In the genomic region with DNA sequence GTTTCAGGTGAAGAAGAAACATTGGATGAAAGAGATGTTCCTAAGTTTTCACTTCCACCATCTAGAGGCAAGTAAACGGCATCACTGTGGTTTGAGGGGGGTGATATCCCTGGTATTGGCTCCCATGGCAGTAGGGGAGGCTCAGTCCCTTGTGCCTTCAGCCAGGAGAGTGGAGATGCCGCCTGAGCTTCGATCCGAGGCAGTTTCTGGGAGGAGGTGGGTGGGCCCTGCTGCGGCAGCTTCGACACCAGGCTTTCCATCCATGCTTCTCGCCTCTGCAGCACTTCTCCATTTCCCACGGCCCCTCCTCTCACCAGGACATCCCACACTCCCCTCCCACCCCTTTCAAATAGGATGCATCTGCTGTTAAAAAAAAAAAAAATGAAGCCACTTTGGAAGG, we compare ENCODE assay signal across 18 cellular contexts.
DNase-seq lines count a peak whose midpoint lies in the region; ATAC-seq and TF ChIP-seq lines count a peak whose summit lies in the region.
"Had no signal": no experiment of that assay in that cellular context is flagged by ENCODE, and none has a peak within 500 bp of the region (broad histone marks: within the 10 kb centered on the region; RNA-seq: fewer than 3 reads in every experiment).

No MANE protein-coding gene starts in this region.

- no peak overlapping the region for H2AK5ac ChIP-seq in mesenchymal stem cell (ENCODE audit: low read length, severe bottlenecking)

- H3K4me1 ChIP-seq in BLaER1: peaks cover 44% of the 10 kb centered on the region
- no peaks in the 10 kb centered on the region for H3K4me1 ChIP-seq in Peyer's patch
- peaks cover 13% of the 10 kb centered on the region for H3K4me1 ChIP-seq in mesenchymal stem cell (ENCODE audit: control insufficient read depth, insufficient read depth, low read depth, low read length)
- H3K4me1 ChIP-seq in Karpas-422 (ENCODE audit: low read length): no peaks in the 10 kb centered on the region

- H3K9me2 ChIP-seq in Karpas-422 (replicated peaks; ENCODE audit: insufficient read depth, low read length): no peaks in the 10 kb centered on the region

- H3K23ac ChIP-seq in mesenchymal stem cell (ENCODE audit: low read length in 2 of 2): no peak overlapping the region

- peak in 2 of 3 donors; percentile 6 to 30 for DNase-seq in Peyer's patch
- no peak for DNase-seq in mesenchymal stem cell
- peak; percentile 13 for DNase-seq in posterior vena cava (ENCODE audit: low spot score)
- DNase-seq in AG08396 (ENCODE audit: low spot score): no peak
- DNase-seq in NCI-H510A treated with DMSO at 0.1 percent for 48 hours (lab: John Stamatoyannopoulos, UW): no peak
- no peak for DNase-seq in Karpas-422
- DNase-seq: AML-193; CD8-positive, alpha-beta memory T cell; DND-41; GM23248; H7; NCI-H1105 treated with DMSO at 0.1 percent for 48 hours; NCI-H2029; NCI-H2227 treated with DMSO at 0.1 percent for 48 hours had no signal

- 84% methylated on average over 7 of the region's 8 CpGs for WGBS in mesenchymal stem cell

- H3K36me3 ChIP-seq in BLaER1: no peaks in the 10 kb centered on the region
- no peaks in the 10 kb centered on the region for H3K36me3 ChIP-seq in Peyer's patch
- no peaks in the 10 kb centered on the region for H3K36me3 ChIP-seq in mesenchymal stem cell (ENCODE audit: control insufficient read depth in 1 of 2, insufficient read depth in 2 of 2, low read depth in 1 of 2, low read length in 2 of 2)
- no peaks in the 10 kb centered on the region for H3K36me3 ChIP-seq in Karpas-422 (ENCODE audit: insufficient read depth, low read length)

- peak overlapping the region; percentile 88 for H3K4me2 ChIP-seq in BLaER1
- H3K4me2 ChIP-seq in mesenchymal stem cell (ENCODE audit: low read length, poor library complexity, severe bottlenecking): no peak overlapping the region
- H3K4me2 ChIP-seq in Karpas-422 (ENCODE audit: low read depth, low read length, poor library complexity, severe bottlenecking): no peak overlapping the region

- H3K27me3 ChIP-seq in BLaER1 (no peaks in the 10 kb centered on the region), Peyer's patch (no peaks in the 10 kb centered on the region), mesenchymal stem cell (ENCODE audit: control insufficient read depth in 1 of 2, insufficient read depth in 1 of 2, low read length in 2 of 2) (peaks cover 0 to 12% of the 10 kb centered on the region in 2 experiments), Karpas-422 (ENCODE audit: low read length) (no peaks in the 10 kb centered on the region)

- TF ChIP-seq CTCF in Peyer's patch (IDR thresholded peaks at IDR 0.05): no peak

- H2BK120ac ChIP-seq in mesenchymal stem cell (ENCODE audit: low read depth, low read length): no peak overlapping the region

- H3K4me3 ChIP-seq in BLaER1 (no peak overlapping the region), Peyer's patch (no peak overlapping the region), mesenchymal stem cell (ENCODE audit: insufficient read depth in 1 of 2, low read depth in 1 of 2, low read length in 2 of 2) (no peak overlapping the region), Karpas-422 (ENCODE audit: low read length) (no peak overlapping the region)
- H3K4me3 ChIP-seq: GM23248, K562 had no signal

- H3K9me3 ChIP-seq in BLaER1: no peaks in the 10 kb centered on the region
- no peaks in the 10 kb centered on the region for H3K9me3 ChIP-seq in Peyer's patch
- H3K9me3 ChIP-seq in mesenchymal stem cell (ENCODE audit: control insufficient read depth, low read length): peaks cover 7% of the 10 kb centered on the region
- no peaks in the 10 kb centered on the region for H3K9me3 ChIP-seq in Karpas-422 (ENCODE audit: low read length)

- no peak overlapping the region for H3K9ac ChIP-seq in BLaER1
- no peak overlapping the region for H3K9ac ChIP-seq in mesenchymal stem cell (ENCODE audit: low read length)
- H3K9ac ChIP-seq in Karpas-422 (ENCODE audit: low read length): no peak overlapping the region
- H3K9ac ChIP-seq: GM23248 had no signal

- H4K91ac ChIP-seq in mesenchymal stem cell (ENCODE audit: low read length): no peak overlapping the region

- H3K79me1 ChIP-seq in mesenchymal stem cell (replicated peaks; ENCODE audit: low read length, poor library complexity, severe bottlenecking): no peaks in the 10 kb centered on the region

- TF ChIP-seq POLR2A in Peyer's patch (IDR thresholded peaks at IDR 0.05): no peak

- no peak overlapping the region for H3K14ac ChIP-seq in mesenchymal stem cell (ENCODE audit: low read length in 2 of 2)

- H4K8ac ChIP-seq in mesenchymal stem cell (ENCODE audit: low read length): peak overlapping the region; percentile 35

- H2AFZ ChIP-seq in mesenchymal stem cell (ENCODE audit: low read depth, low read length): no peak overlapping the region
- no peak overlapping the region for H2AFZ ChIP-seq in Karpas-422 (ENCODE audit: low read length)
- H2AFZ ChIP-seq: GM23248 had no signal

- H4K20me1 ChIP-seq in BLaER1 (no peaks in the 10 kb centered on the region), Karpas-422 (ENCODE audit: insufficient read depth, low read depth, low read length) (no peaks in the 10 kb centered on the region)

- intact Hi-C loops in posterior vena cava (cut with DNase I): no loop called here

- H3K27ac ChIP-seq in BLaER1 (no peak overlapping the region), Peyer's patch (no peak overlapping the region), mesenchymal stem cell (ENCODE audit: low read length, poor library complexity, severe bottlenecking) (no peak overlapping the region), Karpas-422 (ENCODE audit: low read length) (no peak overlapping the region)
- H3K27ac ChIP-seq: GM23248, RWPE1 had no signal

- no peak overlapping the region for H2BK15ac ChIP-seq in mesenchymal stem cell (ENCODE audit: low read depth, poor library complexity, severe bottlenecking)

- peak overlapping the region in 1 of 2 experiments; percentile 93 for H2BK12ac ChIP-seq in mesenchymal stem cell (ENCODE audit: low read length in 2 of 2)

- H3K4ac ChIP-seq in mesenchymal stem cell (ENCODE audit: low read depth in 1 of 2, low read length in 2 of 2): peak overlapping the region in 1 of 2 experiments; percentile 69

- ATAC-seq in GM18502 (IDR thresholded peaks at IDR 0.05; ENCODE audit: poor library complexity, unreplicated experiment): no peak
- ATAC-seq: K562 had no signal

- no peak overlapping the region for H2BK5ac ChIP-seq in mesenchymal stem cell (ENCODE audit: low read depth, low read length, poor library complexity, severe bottlenecking)

- no peaks in the 10 kb centered on the region for H3K79me2 ChIP-seq in Karpas-422 (ENCODE audit: low read length)

- peak overlapping the region in 1 of 2 experiments; percentile 72 for H3K18ac ChIP-seq in mesenchymal stem cell (ENCODE audit: low read depth in 1 of 2, low read length in 2 of 2)

Comparison
In these comparisons a context has a peak if more than half of its experiments do, and no peak if none do; other contexts are left out.
1. DNase-seq: peak in Peyer's patch (2 of 3) and posterior vena cava (single experiment); none in mesenchymal stem cell (single experiment), AG08396 (single experiment), NCI-H510A treated with DMSO at 0.1 percent for 48 hours (single experiment) and Karpas-422 (single experiment).